20 cellular contexts compared by ENCODE assay signal in genomic region chr1:187654635-187655034, GRCh38.
"Had no signal": no experiment of that assay in that cellular context is flagged by ENCODE, and none has a peak within 500 bp of the region (broad histone marks: within the 10 kb centered on the region; RNA-seq: fewer than 3 reads in every experiment).

No MANE protein-coding gene starts in this region.

- H3K9me3 Mint-ChIP-seq: endodermal cell; stimulated activated naive CD8-positive, alpha-beta T cell treated with anti-CD3 and anti-CD28 coated beads, Interleukin-15, Interleukin-2, amounts not matched to agents 100 ng/mL and 50 ng/mL, for 24 hours; WTC11 had no signal

- ATAC-seq: natural killer cell, WTC11 had no signal

- H3K27me3 Mint-ChIP-seq: activated naive CD4-positive, alpha-beta T cell treated with anti-CD3 and anti-CD28 coated beads, Interleukin-2, amount 50 U/mL, for 24 hours; stimulated activated naive CD8-positive, alpha-beta T cell treated with anti-CD3 and anti-CD28 coated beads, Interleukin-15, Interleukin-2, amounts not matched to agents 100 ng/mL and 50 ng/mL, for 24 hours had no signal

- H3K4me1 ChIP-seq: left ventricle myocardium inferior, tibial artery had no signal

- H3K4me2 ChIP-seq: hepatocyte had no signal

- H3K27ac Mint-ChIP-seq: activated naive CD4-positive, alpha-beta T cell treated with anti-CD3 and anti-CD28 coated beads, Interleukin-2, amount 50 U/mL, for 24 hours; endodermal cell; natural killer cell; stimulated activated naive CD8-positive, alpha-beta T cell treated with anti-CD3 and anti-CD28 coated beads, Interleukin-15, Interleukin-2, amounts not matched to agents 100 ng/mL and 50 ng/mL, for 24 hours; WTC11 had no signal

- H3K79me2 ChIP-seq: hepatocyte had no signal

- H3K4me1 Mint-ChIP-seq: activated naive CD4-positive, alpha-beta T cell treated with anti-CD3 and anti-CD28 coated beads, Interleukin-2, amount 50 U/mL, for 24 hours; endodermal cell; natural killer cell; WTC11 had no signal

- H3K27me3 ChIP-seq: hepatocyte, tibial artery had no signal

- H3K9me3 ChIP-seq: left ventricle myocardium inferior, tibial artery had no signal

- H3K36me3 ChIP-seq: left ventricle myocardium inferior, tibial artery had no signal

- H3K27ac ChIP-seq: coronary artery, hepatocyte, left ventricle myocardium inferior, tibial artery had no signal

- DNase-seq: activated gamma-delta T cell treated with Interleukin-2 at 50 U/mL for 16 hours; activated T-cell treated with anti-CD3 and anti-CD28 coated beads, Interleukin-2, amount 50 U/mL, for 1 hour; aorta; cerebellar nuclear complex; endodermal cell; erythroblast; glutamatergic neuron; left ventricle myocardium inferior; midbrain; natural killer cell; retina; stimulated activated CD4-positive, alpha-beta T cell treated with anti-CD3 and anti-CD28 coated beads, Interleukin-4, amount 100 ng/mL, for 4 hours; substantia nigra; T-helper 9 cell; tibial artery had no signal

- H2AFZ ChIP-seq: hepatocyte had no signal

- H3K36me3 Mint-ChIP-seq: activated naive CD4-positive, alpha-beta T cell treated with anti-CD3 and anti-CD28 coated beads, Interleukin-2, amount 50 U/mL, for 24 hours; WTC11 had no signal

- H3K4me3 ChIP-seq: coronary artery, hepatocyte, left ventricle myocardium inferior, tibial artery had no signal

- H3K4me3 Mint-ChIP-seq: activated naive CD4-positive, alpha-beta T cell treated with anti-CD3 and anti-CD28 coated beads, Interleukin-2, amount 50 U/mL, for 24 hours; endodermal cell; natural killer cell; stimulated activated naive CD8-positive, alpha-beta T cell treated with anti-CD3 and anti-CD28 coated beads, Interleukin-15, Interleukin-2, amounts not matched to agents 100 ng/mL and 50 ng/mL, for 24 hours; WTC11 had no signal
